ENCODE assay signal across 4 cellular contexts in the genomic region with DNA sequence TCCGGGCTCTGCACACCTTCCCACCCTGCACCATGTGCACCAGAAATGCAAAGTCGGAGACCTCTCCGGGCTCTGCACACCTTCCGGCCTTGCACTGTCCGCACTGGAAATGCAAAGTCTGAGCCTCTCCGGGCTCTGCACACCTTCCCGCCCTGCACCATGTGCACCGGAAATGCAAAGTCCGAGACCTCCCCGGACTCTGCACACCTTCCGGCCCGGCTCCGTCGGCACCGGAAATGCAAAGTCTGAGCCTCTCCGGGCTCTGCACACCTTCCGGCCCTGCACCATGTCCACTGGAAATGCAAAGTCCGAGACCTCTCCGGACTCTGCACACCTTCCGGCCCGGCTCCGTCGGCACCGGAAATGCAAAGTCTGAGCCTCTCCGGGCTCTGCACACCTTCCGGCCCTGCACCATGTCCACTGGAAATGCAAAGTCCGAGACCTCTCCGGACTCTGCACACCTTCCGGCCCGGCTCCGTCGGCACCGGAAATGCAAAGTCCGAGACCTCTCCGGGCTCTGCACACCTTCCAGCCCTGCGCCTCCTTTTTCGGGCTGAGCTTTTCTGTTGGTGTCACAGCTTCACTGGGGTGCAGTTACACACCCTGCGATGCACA. TPM values are rescaled to one million over a fixed set of nuclear protein-coding genes. Genes with fewer than 3 reads are reported as not detected.
DNase-seq lines count a peak whose midpoint lies in the region; ATAC-seq, FAIRE-seq and TF ChIP-seq lines count a peak whose summit lies in the region.
"Not testable (repeated sequence)": the region's sequence is repeated elsewhere in the genome, so short reads cannot be mapped to it uniquely, and the experiment has no call there.

No MANE protein-coding gene starts in this region.

- TF ChIP-seq CTCF in glutamatergic neuron (IDR thresholded peaks at IDR 0.05; ENCODE audit: partially characterized antibody, unreplicated experiment); HepG2 (CRISPR knock-in tag; IDR thresholded peaks at IDR 0.05): not testable (repeated sequence)

- peak overlapping the region in 2 of 3 donors; percentile 60 to 67 for H3K27ac Mint-ChIP-seq in IgD-negative memory B cell
- H3K27ac Mint-ChIP-seq in glutamatergic neuron (ENCODE audit: unreplicated experiment): not testable (repeated sequence)

- not testable (repeated sequence) for H3K4me3 Mint-ChIP-seq in IgD-negative memory B cell
- H3K4me3 Mint-ChIP-seq in glutamatergic neuron (ENCODE audit: unreplicated experiment): peak overlapping the region; percentile 30

- not testable (repeated sequence) for H3K9ac ChIP-seq in BLaER1
- peak overlapping the region; percentile 37 for H3K9ac ChIP-seq in HepG2 (ENCODE audit: insufficient read depth, low read depth, low read length)

- not testable (repeated sequence) for H3K36me3 Mint-ChIP-seq in IgD-negative memory B cell; glutamatergic neuron (ENCODE audit: unreplicated experiment)

- peaks cover 16 to 40% (median 26%) of the 10 kb centered on the region in 3 donors for H3K4me1 Mint-ChIP-seq in IgD-negative memory B cell
- not testable (repeated sequence) for H3K4me1 Mint-ChIP-seq in glutamatergic neuron (ENCODE audit: low read depth, unreplicated experiment)

- H4K20me1 ChIP-seq in BLaER1: peaks cover 90% of the 10 kb centered on the region
- H4K20me1 ChIP-seq in HepG2 (ENCODE audit: insufficient read depth, low read length): not testable (repeated sequence)

- not testable (repeated sequence) for DNase-seq in glutamatergic neuron; HepG2 (ENCODE audit: low spot score)

- H3K79me2 ChIP-seq in HepG2 (ENCODE audit: insufficient read depth, low read length): not testable (repeated sequence)

- H3K4me1 ChIP-seq in BLaER1 (peaks cover 78% of the 10 kb centered on the region), HepG2 (ENCODE audit: insufficient read depth, low read length) (peaks cover 50% of the 10 kb centered on the region)

- not testable (repeated sequence) for H3K9me3 Mint-ChIP-seq in IgD-negative memory B cell; glutamatergic neuron (ENCODE audit: unreplicated experiment)

- peaks cover 35% of the 10 kb centered on the region for H3K36me3 ChIP-seq in BLaER1
- not testable (repeated sequence) for H3K36me3 ChIP-seq in HepG2 (replicated peaks in 1 of 2; ENCODE audit: control insufficient read depth in 1 of 2, insufficient read depth in 2 of 2, low read length in 2 of 2)

- peak overlapping the region; percentile 83 for H3K4me2 ChIP-seq in BLaER1
- H3K4me2 ChIP-seq in HepG2 (ENCODE audit: low read depth, low read length): peak overlapping the region; percentile 78

- BruUV-seq in HepG2 (replicated peaks; lab: Mats Ljungman, UMichigan): not testable (repeated sequence)

- not testable (repeated sequence) for H3K27me3 ChIP-seq in BLaER1; HepG2 (ENCODE audit: control insufficient read depth in 1 of 2, insufficient read depth in 2 of 2, low read length in 2 of 2)

- H3K9me3 ChIP-seq in BLaER1; HepG2 (ENCODE audit: low read length): not testable (repeated sequence)

- TF ChIP-seq EP300 in HepG2 (IDR thresholded peaks at IDR 0.05; ENCODE audit: low read depth in 2 of 2, low read length in 2 of 2); HepG2 (CRISPR knock-in tag; IDR thresholded peaks at IDR 0.05; ENCODE audit: borderline replicate concordance): not testable (repeated sequence)

- peak; percentile 42 to 50; a peak in 1 of 4 replicates for TF ChIP-seq POLR2A in HepG2 (IDR thresholded peaks at IDR 0.05; ENCODE audit: insufficient read depth in 1 of 2, low read depth in 2 of 2, low read length in 2 of 2)

- POLR2A ChIA-PET in HepG2 (lab: Yijun Ruan, JAX): not testable (repeated sequence)

- not testable (repeated sequence) for H3K4me3 ChIP-seq in BLaER1
- peak overlapping the region in 1 of 3 experiments; percentile 31; a peak in 2 of 6 replicates for H3K4me3 ChIP-seq in HepG2 (replicated peaks in 1 of 3; ENCODE audit: insufficient read depth in 1 of 3, low read depth in 2 of 3, low read length in 3 of 3)

- H2AFZ ChIP-seq in HepG2 (ENCODE audit: low read length): not testable (repeated sequence)

- CTCF ChIA-PET in HepG2 (lab: Yijun Ruan, JAX; ENCODE audit: low intra/inter-chr PET ratio, low total read pairs): not testable (repeated sequence)

- not testable (repeated sequence) for TF ChIP-seq RAD21 in HepG2 (CRISPR knock-in tag; IDR thresholded peaks at IDR 0.05)

- peak; percentile 68 for ATAC-seq in HepG2

- in situ Hi-C loops in HepG2 (cut with HindIII; ENCODE audit: extremely low pct_ligation_motif_present, low pct_unique_long_range_greater_than_20kb): not testable (repeated sequence)

- intact Hi-C loops in HepG2 (cut with micrococcal nuclease; ENCODE audit: unreplicated experiment): not testable (repeated sequence)

- FAIRE-seq in HepG2 (lab: Jason Lieb, UNC): peak; percentile 72

- H3K27me3 Mint-ChIP-seq in IgD-negative memory B cell; glutamatergic neuron (ENCODE audit: unreplicated experiment): not testable (repeated sequence)

- WGBS in HepG2 (ENCODE audit: low lambda C conversion rate): 44% methylated on average over 26 of the region's 38 CpGs

- not testable (repeated sequence) for H3K27ac ChIP-seq in BLaER1
- H3K27ac ChIP-seq in HepG2 (ENCODE audit: extremely low read length, insufficient read depth, low read length): peak overlapping the region; percentile 81

TF ChIP-seq in HepG2, 621 proteins besides CTCF, POLR2A, EP300 and RAD21 (continues in another document):
- TF ChIP-seq, protein P1, sequence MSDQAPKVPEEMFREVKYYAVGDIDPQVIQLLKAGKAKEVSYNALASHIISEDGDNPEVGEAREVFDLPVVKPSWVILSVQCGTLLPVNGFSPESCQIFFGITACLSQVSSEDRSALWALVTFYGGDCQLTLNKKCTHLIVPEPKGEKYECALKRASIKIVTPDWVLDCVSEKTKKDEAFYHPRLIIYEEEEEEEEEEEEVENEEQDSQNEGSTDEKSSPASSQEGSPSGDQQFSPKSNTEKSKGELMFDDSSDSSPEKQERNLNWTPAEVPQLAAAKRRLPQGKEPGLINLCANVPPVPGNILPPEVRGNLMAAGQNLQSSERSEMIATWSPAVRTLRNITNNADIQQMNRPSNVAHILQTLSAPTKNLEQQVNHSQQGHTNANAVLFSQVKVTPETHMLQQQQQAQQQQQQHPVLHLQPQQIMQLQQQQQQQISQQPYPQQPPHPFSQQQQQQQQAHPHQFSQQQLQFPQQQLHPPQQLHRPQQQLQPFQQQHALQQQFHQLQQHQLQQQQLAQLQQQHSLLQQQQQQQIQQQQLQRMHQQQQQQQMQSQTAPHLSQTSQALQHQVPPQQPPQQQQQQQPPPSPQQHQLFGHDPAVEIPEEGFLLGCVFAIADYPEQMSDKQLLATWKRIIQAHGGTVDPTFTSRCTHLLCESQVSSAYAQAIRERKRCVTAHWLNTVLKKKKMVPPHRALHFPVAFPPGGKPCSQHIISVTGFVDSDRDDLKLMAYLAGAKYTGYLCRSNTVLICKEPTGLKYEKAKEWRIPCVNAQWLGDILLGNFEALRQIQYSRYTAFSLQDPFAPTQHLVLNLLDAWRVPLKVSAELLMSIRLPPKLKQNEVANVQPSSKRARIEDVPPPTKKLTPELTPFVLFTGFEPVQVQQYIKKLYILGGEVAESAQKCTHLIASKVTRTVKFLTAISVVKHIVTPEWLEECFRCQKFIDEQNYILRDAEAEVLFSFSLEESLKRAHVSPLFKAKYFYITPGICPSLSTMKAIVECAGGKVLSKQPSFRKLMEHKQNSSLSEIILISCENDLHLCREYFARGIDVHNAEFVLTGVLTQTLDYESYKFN (CRISPR knock-in tag; conservative IDR thresholded peaks at IDR 0.05): peak; percentile 81
- peak; percentile 31; the same call in 1 of the 2 replicates for TF ChIP-seq RFXAP (CRISPR knock-in tag; IDR thresholded peaks at IDR 0.05; ENCODE audit: borderline replicate concordance)
- peak; percentile 92 for TF ChIP-seq KDM5B (CRISPR knock-in tag; IDR thresholded peaks at IDR 0.05; ENCODE audit: borderline replicate concordance)
- peak; percentile 70; the same call in 1 of the 2 replicates for TF ChIP-seq YEATS2 (CRISPR knock-in tag; IDR thresholded peaks at IDR 0.05; ENCODE audit: borderline replicate concordance)
- peak; percentile 35; the same call in 1 of the 2 replicates for TF ChIP-seq ZNF788 (CRISPR knock-in tag; IDR thresholded peaks at IDR 0.05; ENCODE audit: borderline replicate concordance)

RNA-seq across cellular contexts. Expression of a gene that starts 59.3 kb away (rescaled TPM):
- polyA plus RNA-seq in IgD-negative memory B cell: 74.6 TPM
- total RNA-seq in glutamatergic neuron (ENCODE audit: unreplicated experiment): 8.0 TPM
- total RNA-seq in HepG2 (2016; rRNA removed; fragmentation: Illumina TruSeq; extraction: Trizol): 1.4 and 1.7 TPM in 2 replicates
- total RNA-seq in HepG2 (2016; cell fraction: cytosol; rRNA removed; fragmentation: Illumina TruSeq; extraction: Trizol; ENCODE audit: low read depth): 1.3 and 2.3 TPM in 2 replicates
- total RNA-seq in HepG2 (2016; cell fraction: insoluble cytoplasmic fraction; rRNA removed; fragmentation: Illumina TruSeq; extraction: Trizol): 1.3 and 1.7 TPM in 2 replicates
- total RNA-seq in HepG2 (2016; cell fraction: membrane; rRNA removed; fragmentation: Illumina TruSeq; extraction: Trizol): 2.6 and 3.1 TPM in 2 replicates
- total RNA-seq in HepG2 (2016; cell fraction: nucleus; rRNA removed; fragmentation: Illumina TruSeq; extraction: Trizol): 1.5 TPM in 2 replicates
- 3.3 and 3.9 TPM in 2 replicates for polyA plus RNA-seq in HepG2 (2011; rRNA removed)
- polyA plus RNA-seq in HepG2 (2011; cell fraction: cytosol; rRNA removed): 3.1 and 3.7 TPM in 2 replicates
- 6.7 and 7.8 TPM in 2 replicates for polyA plus RNA-seq in HepG2 (2011; cell fraction: nucleus; rRNA removed)
- 2.6 and 4.5 TPM in 2 replicates for polyA plus RNA-seq in HepG2 (2012)
- 7.6 and 10.4 TPM in 2 replicates for polyA plus RNA-seq in HepG2 (2016; cell fraction: cytosol; fragmentation: Illumina TruSeq; extraction: Trizol; ENCODE audit: low read depth)
- 3.9 and 5.5 TPM in 2 replicates for polyA plus RNA-seq in HepG2 (2016; cell fraction: insoluble cytoplasmic fraction; fragmentation: Illumina TruSeq; extraction: Trizol; ENCODE audit: low read depth)
- 6.5 and 9.8 TPM in 2 replicates for polyA plus RNA-seq in HepG2 (2016; cell fraction: membrane; fragmentation: Illumina TruSeq; extraction: Trizol; ENCODE audit: low read depth)
- 7.6 and 8.6 TPM in 2 replicates for polyA plus RNA-seq in HepG2 (2016; cell fraction: nucleus; fragmentation: Illumina TruSeq; extraction: Trizol; ENCODE audit: insufficient read depth, low read depth)
- polyA minus RNA-seq in HepG2 (2011; rRNA and poly(A)+ RNA removed; ENCODE audit: low replicate concordance): 1.2 TPM in 1 of 2 replicates, not detected in the other
- 1.2 and 1.7 TPM in 2 replicates for polyA minus RNA-seq in HepG2 (2011; cell fraction: cytosol; rRNA and poly(A)+ RNA removed)
- 1.1 and 1.2 TPM in 2 replicates for polyA minus RNA-seq in HepG2 (2011; cell fraction: nucleus; rRNA and poly(A)+ RNA removed)
